26 cellular contexts compared by ENCODE assay signal in the genomic region with DNA sequence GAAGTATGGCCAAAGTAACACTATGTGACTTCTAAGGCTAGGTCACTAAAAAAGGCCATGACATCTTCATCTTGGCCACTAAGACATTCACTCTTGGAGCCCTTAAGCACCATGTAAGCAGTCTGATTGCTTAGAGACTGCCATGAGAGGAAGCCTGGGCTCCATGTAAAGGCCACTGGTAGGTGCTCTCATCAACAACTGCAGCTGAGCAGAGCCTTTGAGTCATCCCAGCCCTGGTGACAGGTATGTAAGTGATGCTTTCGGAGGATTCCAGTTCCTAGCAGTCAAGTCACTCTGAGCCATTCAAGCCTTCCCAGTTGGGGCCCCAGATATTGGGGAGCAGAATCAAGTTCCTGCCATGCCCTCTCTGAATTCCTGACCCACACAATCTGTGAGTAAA.
"Had no signal": no experiment of that assay in that cellular context is flagged by ENCODE, and none has a peak within 500 bp of the region (broad histone marks: within the 10 kb centered on the region; RNA-seq: fewer than 3 reads in every experiment).

No MANE protein-coding gene starts in this region.

- DNase-seq: activated CD4-positive, alpha-beta T cell treated with anti-CD3 and anti-CD28 coated beads, Interleukin-2, amount 10 ng/mL, durations not matched to agents 7 days and 5 days; activated CD8-positive, alpha-beta memory T cell treated with anti-CD3 and anti-CD28 coated beads, Interleukin-2, amount 50 U/mL, for 4 hours; activated T-cell treated with anti-CD3 and anti-CD28 coated beads, Interleukin-2, amount 50 U/mL, for 24 hours; anterior cingulate cortex; effector CD8-positive, alpha-beta T cell; gastrocnemius medialis; glutamatergic neuron; left cardiac atrium; left ventricle myocardium superior; naive thymus-derived CD4-positive, alpha-beta T cell; nucleus accumbens; pancreas; retina; sigmoid colon; small intestine; stimulated activated CD4-positive, alpha-beta T cell treated with anti-CD3 and anti-CD28 coated beads, Interleukin-4, amount 100 ng/mL, for 24 hours; T-helper 9 cell had no signal

- H3K4me3 Mint-ChIP-seq: activated CD4-positive, alpha-beta T cell treated with anti-CD3 and anti-CD28 coated beads, Interleukin-2, amount 10 ng/mL, durations not matched to agents 7 days and 5 days; activated naive CD8-positive, alpha-beta T cell; activated T-cell treated with anti-CD3 and anti-CD28 coated beads, Interleukin-2, amount 50 U/mL, for 24 hours; naive thymus-derived CD4-positive, alpha-beta T cell; stimulated activated memory B cell treated with anti-CD40 and anti-IgM and Interleukin-4, amounts not matched to agents 10 μg/mL and 1 μg/mL and 100 μg/mL, for 72 hours; T-helper 1 cell treated with Interleukin-12 subunit alpha and Interleukin-12 subunit beta and Interleukin-4 antibody, amounts not matched to agents 30 μg/mL and 1 μg/mL, for 36 hours had no signal

- H3K9me3 Mint-ChIP-seq: activated T-cell treated with anti-CD3 and anti-CD28 coated beads, Interleukin-2, amount 50 U/mL, for 24 hours had no signal

- H3K9me3 ChIP-seq: gastrocnemius medialis, pancreas, prostate gland, sigmoid colon, suprapubic skin, tibial nerve had no signal

- ATAC-seq: activated CD4-positive, CD25-positive, alpha-beta regulatory T cell treated with anti-CD3 and anti-CD28 coated beads, Interleukin-2, amount 50 U/mL, for 24 hours; gastrocnemius medialis; left cardiac atrium; left ventricle myocardium superior; stimulated activated memory B cell treated with anti-CD40 and anti-IgM and Interleukin-4, amounts not matched to agents 10 μg/mL and 1 μg/mL and 100 μg/mL, for 72 hours had no signal

- H3K36me3 ChIP-seq: gastrocnemius medialis, pancreas, prostate gland, sigmoid colon, suprapubic skin, tibial nerve had no signal

- H3K27ac ChIP-seq: gastrocnemius medialis, pancreas, prostate gland, sigmoid colon, suprapubic skin, tibial nerve, VCaP had no signal

- H3K4me3 ChIP-seq: gastrocnemius medialis, pancreas, prostate gland, sigmoid colon, suprapubic skin, tibial nerve had no signal

- H3K27me3 Mint-ChIP-seq: activated CD4-positive, alpha-beta T cell treated with anti-CD3 and anti-CD28 coated beads, Interleukin-2, amount 10 ng/mL, durations not matched to agents 7 days and 5 days; activated naive CD8-positive, alpha-beta T cell; activated T-cell treated with anti-CD3 and anti-CD28 coated beads, Interleukin-2, amount 50 U/mL, for 24 hours; naive thymus-derived CD4-positive, alpha-beta T cell; stimulated activated memory B cell treated with anti-CD40 and anti-IgM and Interleukin-4, amounts not matched to agents 10 μg/mL and 1 μg/mL and 100 μg/mL, for 72 hours had no signal

- H3K27ac Mint-ChIP-seq: activated CD4-positive, alpha-beta T cell treated with anti-CD3 and anti-CD28 coated beads, Interleukin-2, amount 10 ng/mL, durations not matched to agents 7 days and 5 days; activated naive CD8-positive, alpha-beta T cell; activated T-cell treated with anti-CD3 and anti-CD28 coated beads, Interleukin-2, amount 50 U/mL, for 24 hours; activated T-helper 2 cell treated with anti-CD3 and anti-CD28 coated beads, Interferon-gamma antibody, Interleukin-2, Interleukin-4, amounts not matched to agents 10 μg/mL and 5 μg/mL and 100 μg/mL, durations not matched to agents 14 hours and 24 hours and 36 hours; naive thymus-derived CD4-positive, alpha-beta T cell; stimulated activated memory B cell treated with anti-CD40 and anti-IgM and Interleukin-4, amounts not matched to agents 10 μg/mL and 1 μg/mL and 100 μg/mL, for 72 hours; T-helper 1 cell treated with Interleukin-12 subunit alpha and Interleukin-12 subunit beta and Interleukin-4 antibody, amounts not matched to agents 30 μg/mL and 1 μg/mL, for 36 hours had no signal
